8 cellular contexts compared by ENCODE assay signal in genomic region chr17:81395600-81396277, GRCh38. TPM values are rescaled to one million over a fixed set of nuclear protein-coding genes. Genes with fewer than 3 reads are reported as not detected.
DNase-seq lines count a peak whose midpoint lies in the region; ATAC-seq and TF ChIP-seq lines count a peak whose summit lies in the region.

No MANE protein-coding gene starts in this region.

- no peak overlapping the region for H2BK120ac ChIP-seq in H9 (ENCODE audit: low read depth, low read length, poor library complexity, severe bottlenecking)

- no peak overlapping the region for H2BK20ac ChIP-seq in H9 (ENCODE audit: low read depth, low read length, poor library complexity, severe bottlenecking)

- H4K91ac ChIP-seq in H9 (ENCODE audit: insufficient read length, low read depth, low read length): no peak overlapping the region

- peak overlapping the region; percentile 82 for H3K4me3 ChIP-seq in RWPE2 (ENCODE audit: severe bottlenecking)
- H3K4me3 ChIP-seq in skeletal muscle cell (ENCODE audit: low read depth, low read length): peak overlapping the region; percentile 69

- peaks cover 54% of the 10 kb centered on the region for H3K27me3 Mint-ChIP-seq in H9 (ENCODE audit: low read depth)

- no peak overlapping the region for H3T11ph ChIP-seq in H9 (ENCODE audit: low read length)

- no peaks in the 10 kb centered on the region for H3K79me2 ChIP-seq in H9 (ENCODE audit: insufficient read depth, low read length)

- ATAC-seq in RWPE2 (ENCODE audit: low read depth) (no peak), foreskin keratinocyte (no peak), HG03378 (IDR thresholded peaks at IDR 0.05; ENCODE audit: unreplicated experiment) (no peak), GM18868 (IDR thresholded peaks at IDR 0.05; ENCODE audit: unreplicated experiment) (no peak), HG03280 (IDR thresholded peaks at IDR 0.05; ENCODE audit: unreplicated experiment) (no peak)

- H3K36me3 ChIP-seq in RWPE2 (ENCODE audit: low read depth): no peaks in the 10 kb centered on the region

- peak overlapping the region; percentile 63 to 84 for H3K4me3 Mint-ChIP-seq in H9

- H4K20me1 ChIP-seq in H9 (ENCODE audit: control insufficient read depth, insufficient read depth, insufficient read length): no peaks in the 10 kb centered on the region

- H2BK12ac ChIP-seq in H9 (ENCODE audit: insufficient read length, low read depth, low read length): no peak overlapping the region

- peaks cover 0 to 6% of the 10 kb centered on the region in 2 experiments; a peak in 1 of 5 replicates for H3K9me3 Mint-ChIP-seq in H9

- H3K9me3 ChIP-seq in H9 (ENCODE audit: control insufficient read depth, low read depth, low read length) (no peaks in the 10 kb centered on the region), RWPE2 (ENCODE audit: severe bottlenecking) (no peaks in the 10 kb centered on the region)

- H2AFZ ChIP-seq in H9 (ENCODE audit: low read length): no peak overlapping the region

- H3K23ac ChIP-seq in H9 (ENCODE audit: insufficient read length, low read depth, low read length): no peak overlapping the region

- DNase-seq in H9: no peak
- no peak for DNase-seq in RWPE2 (ENCODE audit: low spot score)
- no peak for DNase-seq in foreskin keratinocyte
- no peak for DNase-seq in skeletal muscle cell (ENCODE audit: low read depth)
- no peak for DNase-seq in globus pallidus (ENCODE audit: low spot score)

- no peak overlapping the region for H3K27ac ChIP-seq in H9 (ENCODE audit: insufficient read length, low read depth, low read length)
- peak overlapping the region; percentile 75 for H3K27ac ChIP-seq in RWPE2 (ENCODE audit: poor library complexity, severe bottlenecking)
- peak overlapping the region; percentile 81 for H3K27ac ChIP-seq in foreskin keratinocyte

- peak overlapping the region; percentile 10 for H3K18ac ChIP-seq in H9 (ENCODE audit: insufficient read length, low read depth, low read length)

- H3K56ac ChIP-seq in H9 (ENCODE audit: insufficient read length, low read depth, low read length): no peak overlapping the region

- whole genome bisulfite sequencing in H9 (ENCODE audit: extremely low coverage, insufficient read length, low lambda C conversion rate): no CpG with 5 or more reads among the region's 43 CpGs

- H3K23me2 ChIP-seq in H9 (ENCODE audit: insufficient read length, low read depth, low read length, poor library complexity, severe bottlenecking): peaks cover 48% of the 10 kb centered on the region

- H2AK5ac ChIP-seq in H9 (ENCODE audit: insufficient read length, low read length): no peak overlapping the region

- H3K27ac Mint-ChIP-seq in H9: no peak overlapping the region

- no peak overlapping the region for H2BK5ac ChIP-seq in H9 (ENCODE audit: insufficient read length, low read length)

- H3K27me3 ChIP-seq in H9 (ENCODE audit: insufficient read depth, low read length) (peaks cover 40% of the 10 kb centered on the region), RWPE2 (ENCODE audit: insufficient read depth, poor library complexity, severe bottlenecking) (no peaks in the 10 kb centered on the region), foreskin keratinocyte (no peaks in the 10 kb centered on the region)

- H2BK15ac ChIP-seq in H9 (ENCODE audit: low read depth, low read length): no peak overlapping the region

- H3K4ac ChIP-seq in H9 (ENCODE audit: low read depth, low read length): no peak overlapping the region

- H3K4me2 ChIP-seq in H9 (ENCODE audit: insufficient read depth, insufficient read length, low read length): peak overlapping the region; percentile 39

- TF ChIP-seq CTCF in H9 (conservative IDR thresholded peaks at IDR 0.05) (no peak), RWPE2 (IDR thresholded peaks at IDR 0.05; ENCODE audit: poor library complexity, severe bottlenecking) (no peak), foreskin keratinocyte (conservative IDR thresholded peaks at IDR 0.05) (no peak)

- no peak overlapping the region for H4K8ac ChIP-seq in H9 (replicated peaks; ENCODE audit: insufficient read length, low read depth, low read length)

- H3K14ac ChIP-seq in H9 (ENCODE audit: insufficient read depth, low read length): no peak overlapping the region; the same call in 1 of the 2 replicates

- H3K36me3 Mint-ChIP-seq in H9 (ENCODE audit: insufficient read depth in 1 of 3, low read depth in 3 of 3): peaks cover 0 to 7% (median 4%) of the 10 kb centered on the region in 3 experiments; a peak in 3 of 7 replicates

- H3K79me1 ChIP-seq in H9 (ENCODE audit: insufficient read depth, low read depth, low read length, poor library complexity, severe bottlenecking): no peaks in the 10 kb centered on the region

- H3K9ac ChIP-seq in H9 (ENCODE audit: extremely low read depth, insufficient read length, low read length): no peak overlapping the region

- H3K4me1 ChIP-seq in H9 (ENCODE audit: insufficient read depth, low read length) (no peaks in the 10 kb centered on the region), RWPE2 (ENCODE audit: insufficient read depth, poor library complexity, severe bottlenecking) (peaks cover 12% of the 10 kb centered on the region), foreskin keratinocyte (no peaks in the 10 kb centered on the region)

- H3K4me1 Mint-ChIP-seq in H9: peaks cover 26 to 50% of the 10 kb centered on the region in 2 experiments

- no peak overlapping the region for H4K5ac ChIP-seq in H9 (ENCODE audit: insufficient read length, low read depth, low read length)

RNA-seq across cellular contexts. Expression of gene BAHCC1, which starts 0.5 kb away (rescaled TPM):
- total RNA-seq in H9 (2021) (1.7 and 3.1 TPM in 2 replicates), foreskin keratinocyte (4.4 and 5.6 TPM in 2 replicates)
- polyA plus RNA-seq in foreskin keratinocyte: 1.7 and 2.2 TPM in 2 replicates
